ENCODE assay signal across 8 cellular contexts in the genomic region with DNA sequence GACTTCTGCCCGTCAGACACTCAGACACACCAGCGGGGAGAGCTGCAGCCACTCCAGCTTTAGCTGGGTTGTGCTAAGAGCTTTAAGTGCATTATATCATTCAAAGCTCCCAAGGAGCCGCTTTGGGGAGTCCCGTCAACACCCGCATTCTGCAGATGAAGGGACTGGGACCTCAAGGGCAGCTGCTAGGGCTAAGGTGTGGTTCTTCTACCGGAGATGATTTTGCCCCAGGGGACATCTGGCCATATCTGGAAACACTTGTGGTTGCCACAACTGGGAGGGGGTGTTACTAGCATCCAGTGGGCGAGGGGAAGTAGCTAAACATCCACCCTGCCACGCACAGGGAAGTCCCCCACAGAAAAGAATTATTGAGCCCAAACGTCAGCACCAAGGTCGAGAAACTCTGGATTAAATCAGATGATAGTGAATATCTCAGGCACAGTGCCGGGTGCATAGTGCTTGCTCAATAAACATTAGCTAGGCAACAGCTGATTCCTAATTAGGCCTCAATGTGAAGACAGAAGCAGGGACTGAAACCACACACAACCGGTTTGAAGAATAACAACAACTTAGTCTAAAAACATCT. TPM values are rescaled to one million over a fixed set of nuclear protein-coding genes. Genes with fewer than 3 reads are reported as not detected.
DNase-seq lines count a peak whose midpoint lies in the region; ATAC-seq and TF ChIP-seq lines count a peak whose summit lies in the region.

No MANE protein-coding gene starts in this region.

- POLR2A ChIA-PET in A673 (lab: Charles Lee; ENCODE audit: low non-redundant PET) = no interaction called here

- H3K27me3 ChIP-seq in A673 (replicated peaks; ENCODE audit: insufficient read depth, low read depth, low read length, poor library complexity) = no peaks in the 10 kb centered on the region

- no peaks in the 10 kb centered on the region for H3K36me3 Mint-ChIP-seq in activated CD8-positive, alpha-beta memory T cell treated with anti-CD3 and anti-CD28 coated beads, Interleukin-2, amount 10 ng/mL, durations not matched to agents 7 days and 5 days

- no peak overlapping the region for H3K4me3 Mint-ChIP-seq in activated CD8-positive, alpha-beta memory T cell treated with anti-CD3 and anti-CD28 coated beads, Interleukin-2, amount 10 ng/mL, durations not matched to agents 7 days and 5 days

- CTCF ChIA-PET in activated CD8-positive, alpha-beta memory T cell treated with anti-CD3 and anti-CD28 coated beads, Interleukin-2, amount 10 ng/mL, durations not matched to agents 7 days and 5 days (lab: Charles Lee) = interaction anchor here (2.9 kb wide), 1 partner anchor 56 kb away, joined by 6 read pairs; no protein-coding TSS in a partner anchor
- CTCF ChIA-PET in A673 (lab: Charles Lee) = no interaction called here

- no peak overlapping the region for H3K27ac Mint-ChIP-seq in activated CD8-positive, alpha-beta memory T cell treated with anti-CD3 and anti-CD28 coated beads, Interleukin-2, amount 10 ng/mL, durations not matched to agents 7 days and 5 days

- no peaks in the 10 kb centered on the region for H3K36me3 ChIP-seq in A673 (ENCODE audit: insufficient read depth, low read length, poor library complexity, severe bottlenecking)

- no peak overlapping the region for H3K27ac ChIP-seq in A673 (ENCODE audit: low read depth, low read length, poor library complexity, severe bottlenecking)

- BruUV-seq in A673 (replicated peaks; lab: Mats Ljungman, UMichigan) = no TSS peak

- ATAC-seq in GM18502 (IDR thresholded peaks at IDR 0.05; ENCODE audit: poor library complexity, unreplicated experiment) (peak; percentile 56), GM21529 (IDR thresholded peaks at IDR 0.05; ENCODE audit: unreplicated experiment) (peak; percentile 56), HG03558 (IDR thresholded peaks at IDR 0.05; ENCODE audit: extremely low read depth, unreplicated experiment) (peak; percentile 44)
- ATAC-seq in activated CD8-positive, alpha-beta memory T cell treated with anti-CD3 and anti-CD28 coated beads, Interleukin-2, amount 10 ng/mL, durations not matched to agents 7 days and 5 days = no peak

- peak; percentile 60 for DNase-seq in germinal center (ENCODE audit: low spot score)
- DNase-seq in activated CD8-positive, alpha-beta memory T cell treated with anti-CD3 and anti-CD28 coated beads, Interleukin-2, amount 10 ng/mL, durations not matched to agents 7 days and 5 days = no peak
- DNase-seq in A673 (ENCODE audit: low spot score) = no peak
- no peak for DNase-seq in foreskin melanocyte
- DNase-seq in 8988T = no peak

- no peaks in the 10 kb centered on the region for H3K9me3 Mint-ChIP-seq in activated CD8-positive, alpha-beta memory T cell treated with anti-CD3 and anti-CD28 coated beads, Interleukin-2, amount 10 ng/mL, durations not matched to agents 7 days and 5 days (ENCODE audit: low read depth)

- H3K4me3 ChIP-seq in A673 (ENCODE audit: low read depth, low read length, poor library complexity, severe bottlenecking) = no peak overlapping the region

- intact Hi-C loops in A673 (cut with micrococcal nuclease; ENCODE audit: unreplicated experiment) = no loop called here

- peaks cover 4% of the 10 kb centered on the region for H3K4me1 ChIP-seq in A673 (ENCODE audit: insufficient read depth, low read length, poor library complexity, severe bottlenecking)

- peaks cover 11% of the 10 kb centered on the region for H3K27me3 Mint-ChIP-seq in activated CD8-positive, alpha-beta memory T cell treated with anti-CD3 and anti-CD28 coated beads, Interleukin-2, amount 10 ng/mL, durations not matched to agents 7 days and 5 days

- TF ChIP-seq CTCF in A673 (conservative IDR thresholded peaks at IDR 0.05; ENCODE audit: low read depth, low read length) = no peak

- H3K4me1 Mint-ChIP-seq in activated CD8-positive, alpha-beta memory T cell treated with anti-CD3 and anti-CD28 coated beads, Interleukin-2, amount 10 ng/mL, durations not matched to agents 7 days and 5 days = peaks cover 2% of the 10 kb centered on the region

- H3K9me3 ChIP-seq in A673 (ENCODE audit: low read depth, low read length, poor library complexity, severe bottlenecking) = no peaks in the 10 kb centered on the region

RNA-seq across cellular contexts. Expression of a gene that starts 29.6 kb away (rescaled TPM):
- total RNA-seq in activated CD8-positive, alpha-beta memory T cell treated with anti-CD3 and anti-CD28 coated beads, Interleukin-2, amount 10 ng/mL, durations not matched to agents 7 days and 5 days = 1 to 10 TPM in 1 of 2 experiments, under 1 TPM in 1; 0.20 to 1.2 TPM
- 9.7 and 10.4 TPM in 2 replicates for total RNA-seq in A673 (2021)

RNA-seq across cellular contexts. Expression of a gene that starts 60.0 kb away (rescaled TPM):
- 10 to 100 TPM; 22.9 to 56.8 TPM for total RNA-seq in activated CD8-positive, alpha-beta memory T cell treated with anti-CD3 and anti-CD28 coated beads, Interleukin-2, amount 10 ng/mL, durations not matched to agents 7 days and 5 days
- not detected in 2 replicates for total RNA-seq in A673 (2021)

Comparison
In these comparisons a context has a peak if more than half of its experiments do, and no peak if none do; other contexts are left out.
1. RNA of a gene that starts 60.0 kb away (total RNA-seq): 22.9 to 56.8 TPM in activated CD8-positive, alpha-beta memory T cell treated with anti-CD3 and anti-CD28 coated beads, Interleukin-2, amount 10 ng/mL, durations not matched to agents 7 days and 5 days; not detected in A673; every median in the first group is over 10 times any median in the second.